Comparison of ENCODE assay signal across 8 cellular contexts in genomic region chr19:12695997-12696365, GRCh38. TPM values are rescaled to one million over a fixed set of nuclear protein-coding genes. Genes with fewer than 3 reads are reported as not detected.
A peak's percentile ranks its signal among the peaks of the same experiment; 100 is the strongest.
DNase-seq lines count a peak whose midpoint lies in the region; ATAC-seq, FAIRE-seq and TF ChIP-seq lines count a peak whose summit lies in the region.

No MANE protein-coding gene starts in this region.

- peak; percentile 26 for ATAC-seq in HG03280 (IDR thresholded peaks at IDR 0.05; ENCODE audit: unreplicated experiment)
- peak; percentile 6 for ATAC-seq in activated naive CD8-positive, alpha-beta T cell treated with anti-CD3 and anti-CD28 coated beads, Interleukin-2, amount 50 U/mL, for 24 hours

- peak overlapping the region; percentile 34 to 72 for H3K9ac ChIP-seq in kidney (ENCODE audit: low read length in 2 of 2)

- H3K36me3 ChIP-seq in kidney (ENCODE audit: control insufficient read depth in 1 of 2, insufficient read depth in 2 of 2, low read length in 2 of 2) (peaks cover 2 to 3% of the 10 kb centered on the region in 2 donors), testis (ENCODE audit: low read depth, missing control alignments) (no peaks in the 10 kb centered on the region)

- no peaks in the 10 kb centered on the region for H3K9me3 Mint-ChIP-seq in activated naive CD8-positive, alpha-beta T cell treated with anti-CD3 and anti-CD28 coated beads, Interleukin-2, amount 50 U/mL, for 24 hours

- DNase-seq in NCI-H146 (lab: John Stamatoyannopoulos, UW) (peak; percentile 34), NCI-H146 treated with DMSO at 0.1 percent for 48 hours (lab: John Stamatoyannopoulos, UW; ENCODE audit: unreplicated experiment) (no peak), kidney (no peak), testis (no peak), NCI-H1048 (lab: John Stamatoyannopoulos, UW) (no peak), HK-2 (ENCODE audit: unreplicated experiment) (no peak)
- DNase-seq in activated naive CD8-positive, alpha-beta T cell treated with anti-CD3 and anti-CD28 coated beads, Interleukin-2, amount 50 U/mL, for 24 hours = peak; percentile 33

- H3K4me3 ChIP-seq in kidney (ENCODE audit: low read length in 2 of 2) (peak overlapping the region; percentile 78 to 96), testis (peak overlapping the region; percentile 69 to 83)

- H3K27ac Mint-ChIP-seq in activated naive CD8-positive, alpha-beta T cell treated with anti-CD3 and anti-CD28 coated beads, Interleukin-2, amount 50 U/mL, for 24 hours = peak overlapping the region; percentile 59

- WGBS in testis, 2 donors = 7% methylated on average over 12 of the region's 36 CpGs; no CpG with 5 or more reads in 1 of the 2 donors

- intact Hi-C loops in kidney (cut with DNase I) (no loop called here), testis (cut with DNase I; ENCODE audit: low total_unique reads) (no loop called here)

- no peak for TF ChIP-seq POLR2A in testis (IDR thresholded peaks at IDR 0.05)

- TF ChIP-seq CTCF in kidney (IDR thresholded peaks at IDR 0.05; ENCODE audit: borderline replicate concordance, extremely low read depth, insufficient read depth) (no peak), testis (IDR thresholded peaks at IDR 0.05) (no peak)

- no peaks in the 10 kb centered on the region for H3K27me3 Mint-ChIP-seq in activated naive CD8-positive, alpha-beta T cell treated with anti-CD3 and anti-CD28 coated beads, Interleukin-2, amount 50 U/mL, for 24 hours

- no peak overlapping the region for H3K27ac ChIP-seq in kidney (ENCODE audit: low read depth in 2 of 2, low read length in 2 of 2)
- peak overlapping the region in 1 of 2 donors; percentile 64 for H3K27ac ChIP-seq in testis

- H3K4me1 ChIP-seq in kidney (ENCODE audit: control insufficient read depth in 1 of 2, insufficient read depth in 1 of 2, low read depth in 1 of 2, low read length in 2 of 2) = peaks cover 6 to 12% of the 10 kb centered on the region in 2 donors
- peaks cover 12% of the 10 kb centered on the region for H3K4me1 ChIP-seq in testis

- no peaks in the 10 kb centered on the region for H3K27me3 ChIP-seq in testis

- FAIRE-seq in kidney (lab: Jason Lieb, UNC) = no peak

- peaks cover 15% of the 10 kb centered on the region for H3K36me3 Mint-ChIP-seq in activated naive CD8-positive, alpha-beta T cell treated with anti-CD3 and anti-CD28 coated beads, Interleukin-2, amount 50 U/mL, for 24 hours (ENCODE audit: low read depth)

- peaks cover 13% of the 10 kb centered on the region for H3K4me1 Mint-ChIP-seq in activated naive CD8-positive, alpha-beta T cell treated with anti-CD3 and anti-CD28 coated beads, Interleukin-2, amount 50 U/mL, for 24 hours

- H3K9me3 ChIP-seq in kidney (ENCODE audit: control insufficient read depth in 1 of 2, low read length in 2 of 2) = no peaks in the 10 kb centered on the region
- no peaks in the 10 kb centered on the region for H3K9me3 ChIP-seq in testis

- H3K4me3 Mint-ChIP-seq in activated naive CD8-positive, alpha-beta T cell treated with anti-CD3 and anti-CD28 coated beads, Interleukin-2, amount 50 U/mL, for 24 hours = peak overlapping the region; percentile 84

RNA-seq across cellular contexts. Expression of gene FBXW9, which starts 0.5 kb away (rescaled TPM):
- total RNA-seq in kidney (11.4 TPM), testis (10 to 100 TPM; 20.5 to 23.3 TPM)
- polyA plus RNA-seq in kidney (ENCODE audit: insufficient read depth, low read depth, low replicate concordance) (14.9 TPM), testis (ENCODE audit: insufficient read depth, low read depth, low replicate concordance) (27.4 TPM)

RNA-seq across cellular contexts. Expression of gene GNG14, which starts 8.2 kb away (rescaled TPM):
- total RNA-seq in kidney = not detected
- polyA plus RNA-seq in kidney (ENCODE audit: insufficient read depth, low read depth, low replicate concordance) = not detected
- total RNA-seq in testis = 1 to 10 TPM in 1 of 2 donors, not detected in 1; 4.5 TPM
- not detected for polyA plus RNA-seq in testis (ENCODE audit: insufficient read depth, low read depth, low replicate concordance)

RNA-seq across cellular contexts. Expression of gene DHPS, which starts 14.3 kb away (rescaled TPM):
- total RNA-seq in kidney = 75.9 TPM
- polyA plus RNA-seq in kidney (ENCODE audit: insufficient read depth, low read depth, low replicate concordance) = 61.3 TPM
- 100 to 1,000 TPM in 1 of 2 donors, 10 to 100 TPM in 1; 85.9 to 119 TPM for total RNA-seq in testis
- polyA plus RNA-seq in testis (ENCODE audit: insufficient read depth, low read depth, low replicate concordance) = 50.2 TPM

RNA-seq across cellular contexts. Expression of gene TNPO2, which starts 27.8 kb away (rescaled TPM):
- total RNA-seq in kidney (62.7 TPM), testis (100 to 1,000 TPM; 110 to 129 TPM)
- polyA plus RNA-seq in kidney (ENCODE audit: insufficient read depth, low read depth, low replicate concordance) (20.5 TPM), testis (ENCODE audit: insufficient read depth, low read depth, low replicate concordance) (103 TPM)

RNA-seq across cellular contexts. Expression of gene WDR83, which starts 29.4 kb away (rescaled TPM):
- 10.5 TPM for total RNA-seq in kidney
- 21.2 TPM for polyA plus RNA-seq in kidney (ENCODE audit: insufficient read depth, low read depth, low replicate concordance)
- total RNA-seq in testis = 10 to 100 TPM; 15.8 to 18.3 TPM
- polyA plus RNA-seq in testis (ENCODE audit: insufficient read depth, low read depth, low replicate concordance) = 23.2 TPM

Comparison
In these comparisons a context has a peak if more than half of its experiments do, and no peak if none do; other contexts are left out.
1. DNase-seq: peak in NCI-H146 (single experiment) and activated naive CD8-positive, alpha-beta T cell treated with anti-CD3 and anti-CD28 coated beads, Interleukin-2, amount 50 U/mL, for 24 hours (single experiment); none in NCI-H146 treated with DMSO at 0.1 percent for 48 hours (single experiment), kidney (single experiment), testis (single experiment), NCI-H1048 (single experiment) and HK-2 (single experiment).